8 cellular contexts compared by ENCODE assay signal in genomic region chr17:46186827-46187235, GRCh38. TPM values are rescaled to one million over a fixed set of nuclear protein-coding genes. Genes with fewer than 3 reads are reported as not detected.
DNase-seq lines count a peak whose midpoint lies in the region; FAIRE-seq and TF ChIP-seq lines count a peak whose summit lies in the region.
"Not testable (repeated sequence)": the region's sequence is repeated elsewhere in the genome, so short reads cannot be mapped to it uniquely, and the experiment has no call there.

No MANE protein-coding gene starts in this region.

- TF ChIP-seq CTCF in AG09309 (IDR thresholded peaks at IDR 0.05; ENCODE audit: control insufficient read depth, insufficient read depth, low read depth, low read length, missing control alignments) (peak; percentile 36), GM12872 (IDR thresholded peaks at IDR 0.05; ENCODE audit: insufficient read depth, low read depth, low read length) (peak; percentile 70), Loucy (conservative IDR thresholded peaks at IDR 0.05; ENCODE audit: low read length) (peak; percentile 62), kidney (IDR thresholded peaks at IDR 0.05; ENCODE audit: borderline replicate concordance, extremely low read depth, insufficient read depth) (peak; percentile 26), parathyroid adenoma (IDR thresholded peaks at IDR 0.05) (peak; percentile 17)

- peaks cover 65% of the 10 kb centered on the region for H3K4me1 ChIP-seq in Loucy (ENCODE audit: insufficient read depth, low read length, poor library complexity, severe bottlenecking)
- H3K4me1 ChIP-seq in kidney (ENCODE audit: control insufficient read depth in 1 of 2, insufficient read depth in 1 of 2, low read depth in 1 of 2, low read length in 2 of 2): peaks cover 27 to 34% of the 10 kb centered on the region in 2 donors
- not testable (repeated sequence) for H3K4me1 ChIP-seq in parathyroid adenoma

- peaks cover 99% of the 10 kb centered on the region for H4K20me1 ChIP-seq in Loucy (ENCODE audit: insufficient read depth, low read length, poor library complexity, severe bottlenecking)

- not testable (repeated sequence) for H3K36me3 ChIP-seq in Loucy (ENCODE audit: insufficient read depth, low read length); kidney (ENCODE audit: control insufficient read depth in 1 of 2, insufficient read depth in 2 of 2, low read length in 2 of 2); parathyroid adenoma (ENCODE audit: control insufficient read depth, insufficient read depth, low read length)

- not testable (repeated sequence) for FAIRE-seq in kidney (lab: Jason Lieb, UNC)

- H3K27ac ChIP-seq in kidney (ENCODE audit: low read depth in 2 of 2, low read length in 2 of 2); parathyroid adenoma: not testable (repeated sequence)

- H3K4me3 ChIP-seq in AG09309 (ENCODE audit: control insufficient read depth, low read depth, low read length); kidney (ENCODE audit: low read length in 2 of 2); parathyroid adenoma (ENCODE audit: low read depth, low read length): not testable (repeated sequence)
- H3K4me3 ChIP-seq in Loucy (ENCODE audit: low read length, poor library complexity, severe bottlenecking): peak overlapping the region; percentile 100

- H3K79me2 ChIP-seq in Loucy (ENCODE audit: insufficient read depth, low read length) (peaks cover 100% of the 10 kb centered on the region), parathyroid adenoma (peaks cover 89% of the 10 kb centered on the region)

- H3K9me2 ChIP-seq in Loucy (replicated peaks; ENCODE audit: low read depth, low read length): not testable (repeated sequence)

- peak overlapping the region; percentile 90 for H3K4me2 ChIP-seq in Loucy (ENCODE audit: low read depth, low read length, poor library complexity, severe bottlenecking)
- not testable (repeated sequence) for H3K4me2 ChIP-seq in parathyroid adenoma (ENCODE audit: low read length)

- peak overlapping the region; percentile 56 for H3K9ac ChIP-seq in Loucy (ENCODE audit: low read depth, low read length, poor library complexity, severe bottlenecking)
- H3K9ac ChIP-seq in kidney (ENCODE audit: low read length in 2 of 2); parathyroid adenoma: not testable (repeated sequence)

- DNase-seq in AG09309 (ENCODE audit: low read depth): not testable (repeated sequence)
- DNase-seq in SIG-M5 treated with dmso at 0.1 percent for 504 hours (lab: John Stamatoyannopoulos, UW; ENCODE audit: unreplicated experiment) (peak; percentile 75), activated T-cell treated with anti-CD3 and anti-CD28 coated beads for 24 hours (ENCODE audit: low read depth) (peak; percentile 24), ecto neural progenitor cell (ENCODE audit: low spot score) (peak; percentile 26), kidney (peak; percentile 64)

- H3F3A ChIP-seq in Loucy (ENCODE audit: low read depth): not testable (repeated sequence)

- intact Hi-C loops in kidney (cut with DNase I): not testable (repeated sequence)

- H2AFZ ChIP-seq in Loucy (ENCODE audit: low read length); parathyroid adenoma: not testable (repeated sequence)

- H3K9me3 ChIP-seq in Loucy (ENCODE audit: insufficient read depth, low read depth, low read length); kidney (ENCODE audit: control insufficient read depth in 1 of 2, low read length in 2 of 2); parathyroid adenoma (ENCODE audit: control insufficient read depth, low read length): not testable (repeated sequence)

- not testable (repeated sequence) for H3K27me3 ChIP-seq in Loucy (ENCODE audit: insufficient read depth, low read length, poor library complexity, severe bottlenecking); parathyroid adenoma (ENCODE audit: control insufficient read depth, insufficient read depth, low read length)

RNA-seq across cellular contexts. Expression of gene KANSL1, which starts 6.4 kb away (rescaled TPM):
- total RNA-seq in kidney: 97.3 TPM
- 13.7 TPM for polyA plus RNA-seq in kidney (ENCODE audit: insufficient read depth, low read depth, low replicate concordance)

Comparison
In these comparisons a context has a peak if more than half of its experiments do, and no peak if none do; other contexts are left out.
1. CTCF ChIP-seq: peak in every context shown above with its lines; median percentile 70 in GM12872; 62 in Loucy; 36 in AG09309; 26 in kidney; 17 in parathyroid adenoma.